Comparison of ENCODE assay signal across 9 cellular contexts in the genomic region with DNA sequence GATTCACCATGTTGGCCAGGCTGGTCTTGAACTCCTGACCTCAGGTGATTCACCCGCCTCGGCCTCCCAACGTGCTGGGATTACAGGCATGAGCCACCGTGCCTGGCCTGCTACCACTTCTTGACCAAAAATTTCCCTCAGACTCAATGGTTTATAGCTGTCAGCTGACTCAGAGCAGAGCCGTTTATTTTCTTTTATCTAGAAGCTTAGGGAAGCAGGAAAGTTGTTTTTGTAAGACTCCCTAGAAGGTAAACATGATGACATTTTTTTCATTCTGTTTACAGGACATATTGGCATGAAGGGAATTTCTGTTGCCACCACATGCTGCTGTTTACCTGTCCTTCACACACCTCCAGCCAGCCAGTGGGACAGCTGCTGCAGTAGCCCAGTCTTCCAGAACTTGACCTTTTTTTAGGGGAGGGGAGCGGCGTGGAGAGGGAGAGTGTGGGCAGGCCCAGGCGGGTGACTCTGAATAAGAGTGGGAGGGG. TPM values are rescaled to one million over a fixed set of nuclear protein-coding genes. Genes with fewer than 3 reads are reported as not detected.
DNase-seq lines count a peak whose midpoint lies in the region; ATAC-seq and TF ChIP-seq lines count a peak whose summit lies in the region.
"Had no signal": no experiment of that assay in that cellular context is flagged by ENCODE, and none has a peak within 500 bp of the region (broad histone marks: within the 10 kb centered on the region; RNA-seq: fewer than 3 reads in every experiment).

No MANE protein-coding gene starts in this region.

- H3K9me3 ChIP-seq in T-helper 17 cell (ENCODE audit: control insufficient read depth, low read length, poor library complexity, severe bottlenecking) (no peaks in the 10 kb centered on the region), upper lobe of left lung (no peaks in the 10 kb centered on the region)

- H3K27ac Mint-ChIP-seq in activated naive CD8-positive, alpha-beta T cell treated with anti-CD3 and anti-CD28 coated beads, Interleukin-2, amount 50 U/mL, for 24 hours, result peak overlapping the region; percentile 49
- no peak overlapping the region for H3K27ac Mint-ChIP-seq in activated naive CD8-positive, alpha-beta T cell treated with anti-CD3 and anti-CD28 coated beads for 36 hours
- H3K27ac Mint-ChIP-seq in T-helper 17 cell, result peak overlapping the region; percentile 54

- H3K4me3 Mint-ChIP-seq in activated naive CD8-positive, alpha-beta T cell treated with anti-CD3 and anti-CD28 coated beads, Interleukin-2, amount 50 U/mL, for 24 hours, result no peak overlapping the region
- H3K4me3 Mint-ChIP-seq in activated naive CD8-positive, alpha-beta T cell treated with anti-CD3 and anti-CD28 coated beads for 36 hours, result no peak overlapping the region
- H3K4me3 Mint-ChIP-seq in T-helper 17 cell, result no peak overlapping the region

- H3K27ac ChIP-seq in upper lobe of left lung, result peak overlapping the region; percentile 28 to 61 (median 53)

- H3K36me3 ChIP-seq in upper lobe of left lung, result no peaks in the 10 kb centered on the region

- no peaks in the 10 kb centered on the region for H3K36me3 Mint-ChIP-seq in activated naive CD8-positive, alpha-beta T cell treated with anti-CD3 and anti-CD28 coated beads, Interleukin-2, amount 50 U/mL, for 24 hours (ENCODE audit: low read depth)
- no peaks in the 10 kb centered on the region for H3K36me3 Mint-ChIP-seq in activated naive CD8-positive, alpha-beta T cell treated with anti-CD3 and anti-CD28 coated beads for 36 hours
- H3K36me3 Mint-ChIP-seq in T-helper 17 cell (ENCODE audit: low read depth), result peaks cover 3% of the 10 kb centered on the region

- 39 to 50% methylated on average over 8 of the region's 8 CpGs for WGBS in upper lobe of left lung, 2 donors

- ATAC-seq in activated naive CD8-positive, alpha-beta T cell treated with anti-CD3 and anti-CD28 coated beads, Interleukin-2, amount 50 U/mL, for 24 hours, result peak; percentile 30
- ATAC-seq in T-helper 17 cell, result no peak
- ATAC-seq in upper lobe of left lung (ENCODE audit: low FRiP score in 2 of 2), result peak; percentile 47 to 84

- peak; percentile 18 for DNase-seq in activated naive CD8-positive, alpha-beta T cell treated with anti-CD3 and anti-CD28 coated beads, Interleukin-2, amount 50 U/mL, for 24 hours
- DNase-seq in activated naive CD8-positive, alpha-beta T cell treated with anti-CD3 and anti-CD28 coated beads for 36 hours, result no peak
- DNase-seq in T-helper 17 cell (no peak), kidney tubule cell (ENCODE audit: low spot score) (peak; percentile 97), upper lobe of left lung (peak in 1 of 2 donors; percentile 52), erythroblast (lab: John Stamatoyannopoulos, UW) (no peak), NCI-H446 (lab: John Stamatoyannopoulos, UW) (no peak), NCI-H187 (lab: John Stamatoyannopoulos, UW) (no peak)
- DNase-seq: foreskin melanocyte had no signal

- TF ChIP-seq CTCF in upper lobe of left lung (IDR thresholded peaks at IDR 0.05), result no peak

- TF ChIP-seq EP300 in upper lobe of left lung (IDR thresholded peaks at IDR 0.05), result no peak

- no peaks in the 10 kb centered on the region for H3K9me3 Mint-ChIP-seq in activated naive CD8-positive, alpha-beta T cell treated with anti-CD3 and anti-CD28 coated beads, Interleukin-2, amount 50 U/mL, for 24 hours
- H3K9me3 Mint-ChIP-seq in activated naive CD8-positive, alpha-beta T cell treated with anti-CD3 and anti-CD28 coated beads for 36 hours, result no peaks in the 10 kb centered on the region

- H3K4me3 ChIP-seq in upper lobe of left lung, result no peak overlapping the region

- TF ChIP-seq POLR2A in upper lobe of left lung (IDR thresholded peaks at IDR 0.05) (no peak), erythroblast (IDR thresholded peaks at IDR 0.05; ENCODE audit: low read length) (no peak)

- H3K4me1 Mint-ChIP-seq in activated naive CD8-positive, alpha-beta T cell treated with anti-CD3 and anti-CD28 coated beads, Interleukin-2, amount 50 U/mL, for 24 hours, result peaks cover 49% of the 10 kb centered on the region
- peaks cover 33% of the 10 kb centered on the region for H3K4me1 Mint-ChIP-seq in activated naive CD8-positive, alpha-beta T cell treated with anti-CD3 and anti-CD28 coated beads for 36 hours
- H3K4me1 Mint-ChIP-seq in T-helper 17 cell, result peaks cover 37% of the 10 kb centered on the region

- no peaks in the 10 kb centered on the region for H3K27me3 Mint-ChIP-seq in activated naive CD8-positive, alpha-beta T cell treated with anti-CD3 and anti-CD28 coated beads, Interleukin-2, amount 50 U/mL, for 24 hours
- H3K27me3 Mint-ChIP-seq in activated naive CD8-positive, alpha-beta T cell treated with anti-CD3 and anti-CD28 coated beads for 36 hours, result no peaks in the 10 kb centered on the region
- H3K27me3 Mint-ChIP-seq in T-helper 17 cell, result no peaks in the 10 kb centered on the region

- H3K4me1 ChIP-seq in upper lobe of left lung, result peaks cover 16 to 33% (median 23%) of the 10 kb centered on the region in 4 donors

- H3K27me3 ChIP-seq in upper lobe of left lung, result no peaks in the 10 kb centered on the region

RNA-seq across cellular contexts. Expression of a gene that starts 56.1 kb away (rescaled TPM):
- 10 to 100 TPM; 11.8 to 13.1 TPM for total RNA-seq in activated naive CD8-positive, alpha-beta T cell treated with anti-CD3 and anti-CD28 coated beads for 36 hours
- total RNA-seq in T-helper 17 cell, result 10 to 100 TPM; 33.2 to 83.9 TPM
- total RNA-seq in upper lobe of left lung, result 10 to 100 TPM; 17.9 to 50.4 (median 32.9) TPM

Comparison
In these comparisons a context has a peak if more than half of its experiments do, and no peak if none do; other contexts are left out.
1. DNase-seq: peak in activated naive CD8-positive, alpha-beta T cell treated with anti-CD3 and anti-CD28 coated beads, Interleukin-2, amount 50 U/mL, for 24 hours (single experiment) and kidney tubule cell (single experiment); none in activated naive CD8-positive, alpha-beta T cell treated with anti-CD3 and anti-CD28 coated beads for 36 hours (single experiment), T-helper 17 cell (0 of 3), erythroblast (0 of 2), NCI-H446 (0 of 2) and NCI-H187 (0 of 2).